ENCODE assay signal across 8 cellular contexts in the genomic region with DNA sequence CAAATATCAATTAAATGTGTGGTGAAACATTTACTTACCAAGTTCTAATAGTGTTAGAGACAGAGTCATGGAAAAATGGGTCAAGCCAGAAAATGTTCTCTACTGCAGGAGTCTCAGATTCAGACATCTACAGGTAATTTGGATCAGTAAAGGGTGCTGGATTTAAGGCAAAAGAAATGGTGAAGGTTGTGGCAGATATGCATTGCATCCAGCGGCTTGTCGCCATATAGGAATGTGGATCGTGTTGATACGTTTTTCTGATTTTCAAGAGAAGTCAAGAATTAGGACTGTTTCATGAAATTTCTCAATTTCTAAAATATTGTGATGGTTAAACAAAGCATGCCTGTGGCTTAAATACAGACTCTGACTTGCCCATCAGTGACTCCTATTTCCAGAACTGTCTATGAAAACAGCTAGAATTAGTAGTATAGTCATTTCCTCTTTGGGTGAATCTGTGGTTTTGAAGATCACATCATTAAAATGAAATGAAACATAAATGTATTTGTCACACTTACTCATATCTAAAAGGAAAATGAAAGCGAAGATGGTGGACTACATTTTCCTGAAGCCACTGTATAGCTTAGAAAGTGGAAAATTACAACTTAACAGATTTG.
DNase-seq lines count a peak whose midpoint lies in the region; ATAC-seq and TF ChIP-seq lines count a peak whose summit lies in the region.

No MANE protein-coding gene starts in this region.

- H3K4me3 ChIP-seq in astrocyte of the spinal cord (ENCODE audit: low read depth, low read length) (no peak overlapping the region), psoas muscle (no peak overlapping the region)

- intact Hi-C loops in psoas muscle (cut with DNase I), result no loop called here

- TF ChIP-seq CTCF in astrocyte of the spinal cord (IDR thresholded peaks at IDR 0.05; ENCODE audit: low read depth, low read length) (no peak), psoas muscle (IDR thresholded peaks at IDR 0.05) (no peak)

- no peaks in the 10 kb centered on the region for H3K36me3 ChIP-seq in psoas muscle (ENCODE audit: insufficient read depth in 1 of 2, low read depth in 1 of 2)

- H3K9me3 ChIP-seq in psoas muscle, result no peaks in the 10 kb centered on the region

- ATAC-seq in GM19463 (IDR thresholded peaks at IDR 0.05; ENCODE audit: unreplicated experiment) (peak; percentile 91), HG03432 (IDR thresholded peaks at IDR 0.05; ENCODE audit: unreplicated experiment) (peak; percentile 98), psoas muscle (no peak)

- no peaks in the 10 kb centered on the region for H3K27me3 ChIP-seq in psoas muscle (ENCODE audit: insufficient read depth in 3 of 3, low read length in 2 of 3)

- 72 to 91% (median 86%) methylated on average over 5 of the region's 5 CpGs for WGBS in psoas muscle, 3 donors

- in situ Hi-C loops in astrocyte of the spinal cord (cut with HindIII; ENCODE audit: low sequenced_read_pairs), result no loop called here

- DNase-seq in AG20443 (ENCODE audit: low spot score), result peak; percentile 62
- peak; percentile 91 for DNase-seq in astrocyte of the spinal cord (ENCODE audit: low read depth, low spot score)
- no peak for DNase-seq in DMS 273 (lab: John Stamatoyannopoulos, UW; ENCODE audit: unreplicated experiment)
- DNase-seq in NCI-H1694 treated with DMSO at 0.1 percent for 48 hours (lab: John Stamatoyannopoulos, UW), result no peak
- DNase-seq in psoas muscle, result no peak
- no peak for DNase-seq in NCI-H446 (lab: John Stamatoyannopoulos, UW)

- H3K27ac ChIP-seq in psoas muscle, result no peak overlapping the region

- H3K4me1 ChIP-seq in psoas muscle, result no peaks in the 10 kb centered on the region

Comparison
In these comparisons a context has a peak if more than half of its experiments do, and no peak if none do; other contexts are left out.
1. DNase-seq: peak in AG20443 (single experiment) and astrocyte of the spinal cord (single experiment); none in DMS 273 (single experiment), NCI-H1694 treated with DMSO at 0.1 percent for 48 hours (single experiment), psoas muscle (0 of 2) and NCI-H446 (0 of 2).
2. ATAC-seq: peak in GM19463 (single experiment) and HG03432 (single experiment); none in psoas muscle (0 of 4).